Comparison of ENCODE assay signal across 1 cellular context in the genomic region with DNA sequence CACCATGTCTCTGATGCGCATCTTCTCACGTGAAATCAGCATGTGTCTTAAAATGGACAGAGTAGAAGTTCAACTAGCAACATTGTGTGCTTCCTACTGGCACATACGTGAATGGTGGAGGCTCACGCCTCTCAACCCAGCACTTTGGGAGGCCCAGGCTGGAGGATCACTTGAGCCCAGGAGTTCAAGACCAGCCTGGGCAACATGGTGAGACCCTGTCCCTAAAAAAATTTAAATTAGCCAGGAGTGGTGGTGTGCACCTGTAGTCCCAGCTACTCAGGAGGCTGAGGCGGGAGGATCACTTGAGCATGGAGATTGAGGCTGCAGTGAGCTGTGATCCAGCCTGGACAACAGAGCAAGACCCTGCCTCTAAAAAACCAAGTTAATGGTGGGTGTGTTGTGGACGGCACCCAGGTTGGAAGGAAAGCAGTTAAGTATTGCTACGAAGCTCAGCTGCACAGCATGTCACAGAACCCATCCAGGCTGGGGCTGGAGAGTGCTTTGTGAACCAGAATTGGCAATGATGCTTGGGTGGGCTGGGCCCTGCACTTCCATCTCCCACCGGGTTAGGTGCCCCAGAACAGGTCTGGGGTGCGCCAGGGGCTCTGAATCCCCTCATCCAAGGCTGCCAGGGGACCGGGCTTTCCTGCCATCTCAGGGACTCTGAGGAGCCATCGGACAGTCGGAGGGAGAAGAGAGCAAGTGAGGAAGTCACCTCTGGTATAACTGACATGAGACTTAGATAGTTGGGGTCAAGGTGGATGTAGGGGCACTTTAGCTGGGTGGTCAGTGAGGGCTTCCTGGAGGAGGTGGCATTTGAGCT.
TF ChIP-seq lines count a peak whose summit lies in the region.

No MANE protein-coding gene starts in this region.

TF ChIP-seq in HepG2, 621 proteins besides CTCF, POLR2A, EP300 and RAD21 (continued from another document):
- TF ChIP-seq, protein P1, sequence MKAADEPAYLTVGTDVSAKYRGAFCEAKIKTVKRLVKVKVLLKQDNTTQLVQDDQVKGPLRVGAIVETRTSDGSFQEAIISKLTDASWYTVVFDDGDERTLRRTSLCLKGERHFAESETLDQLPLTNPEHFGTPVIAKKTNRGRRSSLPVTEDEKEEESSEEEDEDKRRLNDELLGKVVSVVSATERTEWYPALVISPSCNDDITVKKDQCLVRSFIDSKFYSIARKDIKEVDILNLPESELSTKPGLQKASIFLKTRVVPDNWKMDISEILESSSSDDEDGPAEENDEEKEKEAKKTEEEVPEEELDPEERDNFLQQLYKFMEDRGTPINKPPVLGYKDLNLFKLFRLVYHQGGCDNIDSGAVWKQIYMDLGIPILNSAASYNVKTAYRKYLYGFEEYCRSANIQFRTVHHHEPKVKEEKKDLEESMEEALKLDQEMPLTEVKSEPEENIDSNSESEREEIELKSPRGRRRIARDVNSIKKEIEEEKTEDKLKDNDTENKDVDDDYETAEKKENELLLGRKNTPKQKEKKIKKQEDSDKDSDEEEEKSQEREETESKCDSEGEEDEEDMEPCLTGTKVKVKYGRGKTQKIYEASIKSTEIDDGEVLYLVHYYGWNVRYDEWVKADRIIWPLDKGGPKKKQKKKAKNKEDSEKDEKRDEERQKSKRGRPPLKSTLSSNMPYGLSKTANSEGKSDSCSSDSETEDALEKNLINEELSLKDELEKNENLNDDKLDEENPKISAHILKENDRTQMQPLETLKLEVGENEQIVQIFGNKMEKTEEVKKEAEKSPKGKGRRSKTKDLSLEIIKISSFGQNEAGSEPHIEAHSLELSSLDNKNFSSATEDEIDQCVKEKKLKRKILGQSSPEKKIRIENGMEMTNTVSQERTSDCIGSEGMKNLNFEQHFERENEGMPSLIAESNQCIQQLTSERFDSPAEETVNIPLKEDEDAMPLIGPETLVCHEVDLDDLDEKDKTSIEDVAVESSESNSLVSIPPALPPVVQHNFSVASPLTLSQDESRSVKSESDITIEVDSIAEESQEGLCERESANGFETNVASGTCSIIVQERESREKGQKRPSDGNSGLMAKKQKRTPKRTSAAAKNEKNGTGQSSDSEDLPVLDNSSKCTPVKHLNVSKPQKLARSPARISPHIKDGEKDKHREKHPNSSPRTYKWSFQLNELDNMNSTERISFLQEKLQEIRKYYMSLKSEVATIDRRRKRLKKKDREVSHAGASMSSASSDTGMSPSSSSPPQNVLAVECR (CRISPR knock-in tag; IDR thresholded peaks at IDR 0.05; ENCODE audit: borderline replicate concordance), result no peak
- TF ChIP-seq ZEB1 (IDR thresholded peaks at IDR 0.05; ENCODE audit: insufficient replicate concordance, low read depth) (no peak), ZNF282 (IDR thresholded peaks at IDR 0.05; ENCODE audit: partially characterized antibody) (no peak), ZZZ3 (CRISPR knock-in tag; IDR thresholded peaks at IDR 0.05; ENCODE audit: borderline replicate concordance) (no peak; the same call in 1 of the 2 replicates), ZC3H13 (CRISPR knock-in tag; IDR thresholded peaks at IDR 0.05) (no peak), MXI1 (IDR thresholded peaks at IDR 0.05; ENCODE audit: borderline replicate concordance, low read depth, low read length) (no peak), RBM22 (optimal IDR thresholded peaks at IDR 0.05; ENCODE audit: low read length) (no peak), HOXA3 (CRISPR knock-in tag; IDR thresholded peaks at IDR 0.05) (no peak), SYNCRIP (IDR thresholded peaks at IDR 0.05; ENCODE audit: insufficient read depth, low read depth, low read length) (no peak), SP5 (CRISPR knock-in tag; IDR thresholded peaks at IDR 0.05; ENCODE audit: borderline replicate concordance, low read depth) (no peak), ZNF558 (CRISPR knock-in tag; IDR thresholded peaks at IDR 0.05; ENCODE audit: borderline replicate concordance) (no peak), SSRP1 (CRISPR knock-in tag; IDR thresholded peaks at IDR 0.05) (peak; percentile 21; the same call in 1 of the 2 replicates), SRF (IDR thresholded peaks at IDR 0.05; ENCODE audit: low read depth, low read length) (no peak), ZNF891 (CRISPR knock-in tag; IDR thresholded peaks at IDR 0.05) (0 out of 2 replicates have a peak, but pooled peaks have one; percentile 2), FOXJ3 (CRISPR knock-in tag; IDR thresholded peaks at IDR 0.05; ENCODE audit: borderline replicate concordance) (no peak), ZNF841 (CRISPR knock-in tag; IDR thresholded peaks at IDR 0.05; ENCODE audit: borderline replicate concordance) (no peak), TAF1 (CRISPR knock-in tag; IDR thresholded peaks at IDR 0.05) (no peak), HMG20A (CRISPR knock-in tag; IDR thresholded peaks at IDR 0.05; ENCODE audit: borderline replicate concordance) (no peak)
- TF ChIP-seq, protein P2, sequence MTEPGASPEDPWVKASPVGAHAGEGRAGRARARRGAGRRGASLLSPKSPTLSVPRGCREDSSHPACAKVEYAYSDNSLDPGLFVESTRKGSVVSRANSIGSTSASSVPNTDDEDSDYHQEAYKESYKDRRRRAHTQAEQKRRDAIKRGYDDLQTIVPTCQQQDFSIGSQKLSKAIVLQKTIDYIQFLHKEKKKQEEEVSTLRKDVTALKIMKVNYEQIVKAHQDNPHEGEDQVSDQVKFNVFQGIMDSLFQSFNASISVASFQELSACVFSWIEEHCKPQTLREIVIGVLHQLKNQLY (CRISPR knock-in tag; IDR thresholded peaks at IDR 0.05), result no peak
- TF ChIP-seq, protein P3, sequence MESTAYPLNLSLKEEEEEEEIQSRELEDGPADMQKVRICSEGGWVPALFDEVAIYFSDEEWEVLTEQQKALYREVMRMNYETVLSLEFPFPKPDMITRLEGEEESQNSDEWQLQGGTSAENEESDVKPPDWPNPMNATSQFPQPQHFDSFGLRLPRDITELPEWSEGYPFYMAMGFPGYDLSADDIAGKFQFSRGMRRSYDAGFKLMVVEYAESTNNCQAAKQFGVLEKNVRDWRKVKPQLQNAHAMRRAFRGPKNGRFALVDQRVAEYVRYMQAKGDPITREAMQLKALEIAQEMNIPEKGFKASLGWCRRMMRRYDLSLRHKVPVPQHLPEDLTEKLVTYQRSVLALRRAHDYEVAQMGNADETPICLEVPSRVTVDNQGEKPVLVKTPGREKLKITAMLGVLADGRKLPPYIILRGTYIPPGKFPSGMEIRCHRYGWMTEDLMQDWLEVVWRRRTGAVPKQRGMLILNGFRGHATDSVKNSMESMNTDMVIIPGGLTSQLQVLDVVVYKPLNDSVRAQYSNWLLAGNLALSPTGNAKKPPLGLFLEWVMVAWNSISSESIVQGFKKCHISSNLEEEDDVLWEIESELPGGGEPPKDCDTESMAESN (CRISPR knock-in tag; conservative IDR thresholded peaks at IDR 0.05), result no peak; the same call in 1 of the 2 replicates
- TF ChIP-seq, protein P4, sequence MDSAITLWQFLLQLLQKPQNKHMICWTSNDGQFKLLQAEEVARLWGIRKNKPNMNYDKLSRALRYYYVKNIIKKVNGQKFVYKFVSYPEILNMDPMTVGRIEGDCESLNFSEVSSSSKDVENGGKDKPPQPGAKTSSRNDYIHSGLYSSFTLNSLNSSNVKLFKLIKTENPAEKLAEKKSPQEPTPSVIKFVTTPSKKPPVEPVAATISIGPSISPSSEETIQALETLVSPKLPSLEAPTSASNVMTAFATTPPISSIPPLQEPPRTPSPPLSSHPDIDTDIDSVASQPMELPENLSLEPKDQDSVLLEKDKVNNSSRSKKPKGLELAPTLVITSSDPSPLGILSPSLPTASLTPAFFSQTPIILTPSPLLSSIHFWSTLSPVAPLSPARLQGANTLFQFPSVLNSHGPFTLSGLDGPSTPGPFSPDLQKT (CRISPR knock-in tag; IDR thresholded peaks at IDR 0.05; ENCODE audit: borderline replicate concordance), result no peak
